ENCODE assay signal across 8 cellular contexts in genomic region chr12:12267801-12268200, GRCh38. TPM values are rescaled to one million over a fixed set of nuclear protein-coding genes. Genes with fewer than 3 reads are reported as not detected.
DNase-seq lines count a peak whose midpoint lies in the region; ATAC-seq, FAIRE-seq and TF ChIP-seq lines count a peak whose summit lies in the region.

No MANE protein-coding gene starts in this region.

- H3K27ac ChIP-seq in astrocyte (ENCODE audit: low read depth, low read length) (no peak overlapping the region), HepG2 (ENCODE audit: extremely low read length, insufficient read depth, low read length) (peak overlapping the region; percentile 100), upper lobe of right lung (peak overlapping the region; percentile 100)

- H3K9ac ChIP-seq in astrocyte (ENCODE audit: low read length) (peak overlapping the region; percentile 100), HepG2 (ENCODE audit: insufficient read depth, low read depth, low read length) (peak overlapping the region; percentile 99)

- H3K9me3 Mint-ChIP-seq in Calu3 (ENCODE audit: low read depth, unreplicated experiment) (no peaks in the 10 kb centered on the region), IgD-negative memory B cell (no peaks in the 10 kb centered on the region), astrocyte (ENCODE audit: unreplicated experiment) (no peaks in the 10 kb centered on the region)

- H3K27ac Mint-ChIP-seq in Calu3 (ENCODE audit: unreplicated experiment) (peak overlapping the region; percentile 97), IgD-negative memory B cell (peak overlapping the region in 1 of 3 donors; percentile 43), astrocyte (ENCODE audit: unreplicated experiment) (peak overlapping the region; percentile 100)

- H3K4me1 Mint-ChIP-seq in Calu3 (ENCODE audit: low read depth, unreplicated experiment) = peaks cover 27% of the 10 kb centered on the region
- H3K4me1 Mint-ChIP-seq in IgD-negative memory B cell = peaks cover 14 to 17% (median 16%) of the 10 kb centered on the region in 3 donors
- H3K4me1 Mint-ChIP-seq in astrocyte (ENCODE audit: low read depth, unreplicated experiment) = peaks cover 8% of the 10 kb centered on the region

- H3K4me2 ChIP-seq in astrocyte (ENCODE audit: low read length) = peak overlapping the region; percentile 96
- peak overlapping the region; percentile 96 for H3K4me2 ChIP-seq in HepG2 (ENCODE audit: low read depth, low read length)

- intact Hi-C loops in Calu3 (cut with micrococcal nuclease; ENCODE audit: unreplicated experiment) (loop anchor here (5.0 to 10.0 kb wide), 4 partner anchors 56 to 186 kb away; no protein-coding TSS in a partner anchor), HepG2 (cut with micrococcal nuclease; ENCODE audit: unreplicated experiment) (loop anchor here (1.0 to 5.0 kb wide), 5 partner anchors 46 to 186 kb away; no protein-coding TSS in a partner anchor), upper lobe of right lung (cut with DNase I) (no loop called here)

- no peak for TF ChIP-seq RAD21 in HepG2 (CRISPR knock-in tag; IDR thresholded peaks at IDR 0.05)

- in situ Hi-C loops in HepG2 (cut with HindIII; ENCODE audit: extremely low pct_ligation_motif_present, low pct_unique_long_range_greater_than_20kb) = no loop called here

- H3K4me3 ChIP-seq in astrocyte (ENCODE audit: insufficient read depth, low read depth, low read length) (peak overlapping the region; percentile 87), HepG2 (replicated peaks in 1 of 3; ENCODE audit: insufficient read depth in 1 of 3, low read depth in 2 of 3, low read length in 3 of 3) (peak overlapping the region; percentile 90 to 95 (median 93)), upper lobe of right lung (peak overlapping the region; percentile 78)

- H3K4me3 Mint-ChIP-seq in Calu3 (ENCODE audit: low read depth, unreplicated experiment) (peak overlapping the region; percentile 92), IgD-negative memory B cell (peak overlapping the region; percentile 83 to 93 (median 86)), astrocyte (ENCODE audit: unreplicated experiment) (peak overlapping the region; percentile 91)

- TF ChIP-seq POLR2A in HepG2 (IDR thresholded peaks at IDR 0.05; ENCODE audit: insufficient read depth in 1 of 2, low read depth in 2 of 2, low read length in 2 of 2) = no peak

- POLR2A ChIA-PET in HepG2 (lab: Yijun Ruan, JAX) = interaction anchor here (0.6 to 2.9 kb wide), 5 partner anchors 19 to 89 kb away, joined by 3 to 23 read pairs (median 4); partner anchors contain the start of gene BORCS5

- H3K27me3 Mint-ChIP-seq in Calu3 (ENCODE audit: unreplicated experiment) = no peaks in the 10 kb centered on the region
- peaks cover 30% of the 10 kb centered on the region for H3K27me3 Mint-ChIP-seq in IgD-negative memory B cell
- H3K27me3 Mint-ChIP-seq in astrocyte (ENCODE audit: low read depth, unreplicated experiment) = no peaks in the 10 kb centered on the region

- peaks cover 32% of the 10 kb centered on the region for H3K36me3 Mint-ChIP-seq in Calu3 (ENCODE audit: insufficient read depth, unreplicated experiment)
- no peaks in the 10 kb centered on the region for H3K36me3 Mint-ChIP-seq in IgD-negative memory B cell
- H3K36me3 Mint-ChIP-seq in astrocyte (ENCODE audit: low read depth, unreplicated experiment) = no peaks in the 10 kb centered on the region

- FAIRE-seq in astrocyte (lab: Jason Lieb, UNC) (no peak), HepG2 (lab: Jason Lieb, UNC) (no peak)

- TF ChIP-seq EP300 in HepG2 (IDR thresholded peaks at IDR 0.05; ENCODE audit: low read depth in 2 of 2, low read length in 2 of 2) (no peak), HepG2 (CRISPR knock-in tag; IDR thresholded peaks at IDR 0.05; ENCODE audit: borderline replicate concordance) (no peak)

- DNase-seq in Calu3 (no peak), astrocyte (ENCODE audit: low read depth) (no peak), HepG2 (ENCODE audit: low spot score) (no peak), upper lobe of right lung (no peak), NCI-H446 treated with DMSO at 0.1 percent for 48 hours (lab: John Stamatoyannopoulos, UW) (no peak)

- WGBS in HepG2 (ENCODE audit: low lambda C conversion rate) = 0% methylated on average over 3 of the region's 5 CpGs

- TF ChIP-seq CTCF in Calu3 (IDR thresholded peaks at IDR 0.05; ENCODE audit: unreplicated experiment) = no peak
- TF ChIP-seq CTCF in astrocyte (IDR thresholded peaks at IDR 0.05; ENCODE audit: insufficient read depth, low read depth, low read length) = no peak
- TF ChIP-seq CTCF in HepG2 (CRISPR knock-in tag; IDR thresholded peaks at IDR 0.05) = no peak
- no peak for TF ChIP-seq CTCF in upper lobe of right lung (IDR thresholded peaks at IDR 0.05)

- ATAC-seq in HepG2 (peak; percentile 19), upper lobe of right lung (no peak), GM19035 (IDR thresholded peaks at IDR 0.05; ENCODE audit: unreplicated experiment) (no peak), HG02571 (IDR thresholded peaks at IDR 0.05; ENCODE audit: unreplicated experiment) (no peak)

- H3K9me3 ChIP-seq in astrocyte (ENCODE audit: insufficient read depth, low read depth, low read length) (no peaks in the 10 kb centered on the region), HepG2 (ENCODE audit: low read length) (no peaks in the 10 kb centered on the region), upper lobe of right lung (no peaks in the 10 kb centered on the region)

- H3K36me3 ChIP-seq in astrocyte (ENCODE audit: insufficient read depth, low read length) (no peaks in the 10 kb centered on the region), HepG2 (replicated peaks in 1 of 2; ENCODE audit: control insufficient read depth in 1 of 2, insufficient read depth in 2 of 2, low read length in 2 of 2) (no peaks in the 10 kb centered on the region), upper lobe of right lung (no peaks in the 10 kb centered on the region)

- peak overlapping the region; percentile 100 for H2AFZ ChIP-seq in astrocyte (ENCODE audit: low read depth, low read length)
- peak overlapping the region; percentile 56 for H2AFZ ChIP-seq in HepG2 (ENCODE audit: low read length)

- CTCF ChIA-PET in Calu3 (lab: Charles Lee) = interaction anchor here (0.6 to 2.1 kb wide), 2 partner anchors 27 to 388 kb away, joined by 4 to 5 read pairs; no protein-coding TSS in a partner anchor
- CTCF ChIA-PET in HepG2 (lab: Yijun Ruan, JAX; ENCODE audit: low intra/inter-chr PET ratio, low total read pairs) = no interaction called here

- peaks cover 31% of the 10 kb centered on the region for H4K20me1 ChIP-seq in astrocyte (ENCODE audit: insufficient read depth, low read length)
- peaks cover 25% of the 10 kb centered on the region for H4K20me1 ChIP-seq in HepG2 (ENCODE audit: insufficient read depth, low read length)

- peaks cover 12% of the 10 kb centered on the region for H3K4me1 ChIP-seq in astrocyte (ENCODE audit: insufficient read depth, low read length)
- H3K4me1 ChIP-seq in HepG2 (ENCODE audit: insufficient read depth, low read length) = peaks cover 35% of the 10 kb centered on the region
- H3K4me1 ChIP-seq in upper lobe of right lung = peaks cover 14% of the 10 kb centered on the region

- BruUV-seq in Calu3 (replicated peaks; lab: Mats Ljungman, UMichigan) (no TSS peak), HepG2 (replicated peaks; lab: Mats Ljungman, UMichigan) (no TSS peak)

- H3K27me3 ChIP-seq in astrocyte (ENCODE audit: insufficient read depth, low read length) = no peaks in the 10 kb centered on the region
- H3K27me3 ChIP-seq in HepG2 (ENCODE audit: control insufficient read depth in 1 of 2, insufficient read depth in 2 of 2, low read length in 2 of 2) = no peaks in the 10 kb centered on the region; a peak in 1 of 5 replicates
- no peaks in the 10 kb centered on the region for H3K27me3 ChIP-seq in upper lobe of right lung

- H3K79me2 ChIP-seq in astrocyte (ENCODE audit: insufficient read depth, low read length) (peaks cover 36% of the 10 kb centered on the region), HepG2 (ENCODE audit: insufficient read depth, low read length) (peaks cover 39% of the 10 kb centered on the region)

TF ChIP-seq in HepG2, 621 proteins besides CTCF, POLR2A, EP300 and RAD21 (continues in another document):
- peak; percentile 26; the same call in 1 of the 2 replicates for TF ChIP-seq TFAP4 (IDR thresholded peaks at IDR 0.05; ENCODE audit: borderline replicate concordance, low read depth)
- no peak for TF ChIP-seq CBX2 (IDR thresholded peaks at IDR 0.05; ENCODE audit: low read depth, low read length)
- TF ChIP-seq CBX2 (CRISPR knock-in tag; IDR thresholded peaks at IDR 0.05; ENCODE audit: low read depth) = no peak

RNA-seq across cellular contexts. Expression of gene LRP6, which starts 1.0 kb away (rescaled TPM):
- total RNA-seq in Calu3 (2022) (64.7 and 74.8 TPM in 2 replicates), astrocyte (40.9 and 45.8 TPM in 2 replicates), HepG2 (2016; rRNA removed; fragmentation: Illumina TruSeq; extraction: Trizol) (31.7 and 42.0 TPM in 2 replicates), upper lobe of right lung (55.8 TPM)
- polyA plus RNA-seq in IgD-negative memory B cell (not detected), HepG2 (2011; rRNA removed) (28.4 and 33.8 TPM in 2 replicates)
- total RNA-seq in HepG2 (2016; cell fraction: cytosol; rRNA removed; fragmentation: Illumina TruSeq; extraction: Trizol; ENCODE audit: low read depth) = 30.2 and 33.3 TPM in 2 replicates
- 29.5 and 42.3 TPM in 2 replicates for total RNA-seq in HepG2 (2016; cell fraction: insoluble cytoplasmic fraction; rRNA removed; fragmentation: Illumina TruSeq; extraction: Trizol)
- total RNA-seq in HepG2 (2016; cell fraction: membrane; rRNA removed; fragmentation: Illumina TruSeq; extraction: Trizol) = 19.7 and 24.2 TPM in 2 replicates
- total RNA-seq in HepG2 (2016; cell fraction: nucleus; rRNA removed; fragmentation: Illumina TruSeq; extraction: Trizol) = 59.6 and 64.7 TPM in 2 replicates
- polyA plus RNA-seq in HepG2 (2011; cell fraction: cytosol; rRNA removed) = 24.8 and 30.7 TPM in 2 replicates
- polyA plus RNA-seq in HepG2 (2011; cell fraction: nucleus; rRNA removed) = 50.2 and 50.3 TPM in 2 replicates
- polyA plus RNA-seq in HepG2 (2012) = 16.9 and 17.6 TPM in 2 replicates
- 0.83 and 1.0 TPM in 2 replicates for polyA plus RNA-seq in HepG2 (2016; cell fraction: cytosol; fragmentation: Illumina TruSeq; extraction: Trizol; ENCODE audit: low read depth)
- 7.8 and 9.5 TPM in 2 replicates for polyA plus RNA-seq in HepG2 (2016; cell fraction: insoluble cytoplasmic fraction; fragmentation: Illumina TruSeq; extraction: Trizol; ENCODE audit: low read depth)
- 1.5 and 1.6 TPM in 2 replicates for polyA plus RNA-seq in HepG2 (2016; cell fraction: membrane; fragmentation: Illumina TruSeq; extraction: Trizol; ENCODE audit: low read depth)
- 31.3 and 31.9 TPM in 2 replicates for polyA plus RNA-seq in HepG2 (2016; cell fraction: nucleus; fragmentation: Illumina TruSeq; extraction: Trizol; ENCODE audit: insufficient read depth, low read depth)
- 201 and 238 TPM in 2 replicates for polyA minus RNA-seq in HepG2 (2011; rRNA and poly(A)+ RNA removed; ENCODE audit: low replicate concordance)
- polyA minus RNA-seq in HepG2 (2011; cell fraction: cytosol; rRNA and poly(A)+ RNA removed) = 59.0 and 61.1 TPM in 2 replicates
- 83.0 and 116 TPM in 2 replicates for polyA minus RNA-seq in HepG2 (2011; cell fraction: nucleus; rRNA and poly(A)+ RNA removed)
